15 cellular contexts compared by ENCODE assay signal in genomic region chr6:55974688-55975087, GRCh38.
DNase-seq lines count a peak whose midpoint lies in the region; TF ChIP-seq lines count a peak whose summit lies in the region.
"Had no signal": no experiment of that assay in that cellular context is flagged by ENCODE, and none has a peak within 500 bp of the region (broad histone marks: within the 10 kb centered on the region; RNA-seq: fewer than 3 reads in every experiment).

No MANE protein-coding gene starts in this region.

- H4K20me1 ChIP-seq in SK-N-SH (ENCODE audit: insufficient read depth) = no peaks in the 10 kb centered on the region
- H4K20me1 ChIP-seq in smooth muscle cell (ENCODE audit: low read depth) = no peaks in the 10 kb centered on the region
- H4K20me1 ChIP-seq: BLaER1 had no signal

- H3K9ac ChIP-seq in SK-N-SH (no peak overlapping the region), smooth muscle cell (ENCODE audit: low read depth) (no peak overlapping the region)
- H3K9ac ChIP-seq: BLaER1 had no signal

- TF ChIP-seq CTCF in BE2C (IDR thresholded peaks at IDR 0.05; ENCODE audit: low read depth, low read length) (no peak), SK-N-SH (IDR thresholded peaks at IDR 0.05) (no peak), smooth muscle cell (IDR thresholded peaks at IDR 0.05; ENCODE audit: borderline replicate concordance, insufficient read depth, poor library complexity, severe bottlenecking) (no peak)

- no peak overlapping the region for H2AFZ ChIP-seq in SK-N-SH (ENCODE audit: low read depth)
- peak overlapping the region; percentile 64 for H2AFZ ChIP-seq in smooth muscle cell (ENCODE audit: low read depth)
- H2AFZ ChIP-seq: GM23338 had no signal

- H3K27me3 ChIP-seq in BE2C (no peaks in the 10 kb centered on the region), SK-N-SH (ENCODE audit: insufficient read depth) (no peaks in the 10 kb centered on the region), smooth muscle cell (ENCODE audit: low read depth) (no peaks in the 10 kb centered on the region), MG63 (no peaks in the 10 kb centered on the region)
- H3K27me3 ChIP-seq: BLaER1 had no signal

- 4% methylated on average over 1 of the region's 1 CpG for WGBS in SK-N-SH (ENCODE audit: low lambda C conversion rate)
- 5% methylated on average over 1 of the region's 1 CpG for WGBS in smooth muscle cell (ENCODE audit: low lambda C conversion rate)

- TF ChIP-seq RAD21 in SK-N-SH (IDR thresholded peaks at IDR 0.05; ENCODE audit: low read length) = no peak

- H3K9me2 ChIP-seq in SK-N-SH = no peaks in the 10 kb centered on the region

- CTCF ChIA-PET in SK-N-SH (lab: Yijun Ruan, JAX) = no interaction called here

- H3K9me3 ChIP-seq in BE2C (no peaks in the 10 kb centered on the region), SK-N-SH (no peaks in the 10 kb centered on the region), smooth muscle cell (replicated peaks; ENCODE audit: low read depth) (no peaks in the 10 kb centered on the region), MG63 (no peaks in the 10 kb centered on the region)
- H3K9me3 ChIP-seq: A549, BLaER1, Caco-2 had no signal

- no peaks in the 10 kb centered on the region for H3F3A ChIP-seq in SK-N-SH (replicated peaks; ENCODE audit: insufficient read depth)
- H3F3A ChIP-seq in smooth muscle cell (ENCODE audit: low read depth) = no peaks in the 10 kb centered on the region

- H3K4me2 ChIP-seq in SK-N-SH (no peak overlapping the region), smooth muscle cell (no peak overlapping the region)
- H3K4me2 ChIP-seq: A549, BLaER1, GM23338 had no signal

- TF ChIP-seq EP300 in SK-N-SH (IDR thresholded peaks at IDR 0.05; ENCODE audit: borderline replicate concordance in 1 of 2, low read depth in 1 of 2, low read length in 1 of 2) = peak in 1 of 2 experiments; percentile 66; a peak in 1 of 4 replicates

- H3K4me3 ChIP-seq in BE2C (ENCODE audit: low read depth, low read length) (no peak overlapping the region), SK-N-SH (ENCODE audit: low read depth in 2 of 2, low read length in 1 of 2) (no peak overlapping the region), smooth muscle cell (no peak overlapping the region), MG63 (no peak overlapping the region)
- H3K4me3 ChIP-seq: A549, BLaER1, GM23338 had no signal

- DNase-seq in BE2C (peak; percentile 47), SK-N-SH (peak; percentile 24), dermis blood vessel endothelial cell (peak; percentile 10), smooth muscle cell (lab: John Stamatoyannopoulos, UW; ENCODE audit: unreplicated experiment) (no peak), NCI-H1417 (lab: John Stamatoyannopoulos, UW) (no peak), NCI-H82 treated with DMSO at 0.1 percent for 48 hours (lab: John Stamatoyannopoulos, UW; ENCODE audit: unreplicated experiment) (no peak), MG63 (no peak)
- DNase-seq: Caco-2; CD8-positive, alpha-beta memory T cell; DND-41; GF-D8; H7 had no signal

- no peaks in the 10 kb centered on the region for H3K79me2 ChIP-seq in SK-N-SH (ENCODE audit: insufficient read depth)
- H3K79me2 ChIP-seq in smooth muscle cell (ENCODE audit: low read depth) = no peaks in the 10 kb centered on the region

- POLR2A ChIA-PET in SK-N-SH (lab: Yijun Ruan, JAX) = no interaction called here

- H3K36me3 ChIP-seq in BE2C (no peaks in the 10 kb centered on the region), SK-N-SH (replicated peaks in 1 of 2; ENCODE audit: control insufficient read depth in 1 of 2, insufficient read depth in 2 of 2, low read length in 1 of 2) (no peaks in the 10 kb centered on the region), smooth muscle cell (ENCODE audit: low read depth) (no peaks in the 10 kb centered on the region), MG63 (no peaks in the 10 kb centered on the region)
- H3K36me3 ChIP-seq: BLaER1 had no signal

- H3K4me1 ChIP-seq in BE2C (peaks cover 17% of the 10 kb centered on the region), SK-N-SH (ENCODE audit: control insufficient read depth in 1 of 2, insufficient read depth in 2 of 2, low read depth in 1 of 2, low read length in 1 of 2) (peaks cover 0 to 6% of the 10 kb centered on the region in 2 experiments; a peak in 2 of 4 replicates), smooth muscle cell (ENCODE audit: low read depth) (peaks cover 3% of the 10 kb centered on the region)
- H3K4me1 ChIP-seq: A549, BLaER1, Caco-2 had no signal

- H3K27ac ChIP-seq in SK-N-SH (ENCODE audit: low read depth in 2 of 2, low read length in 1 of 2) (no peak overlapping the region), smooth muscle cell (ENCODE audit: low read depth) (no peak overlapping the region)
- H3K27ac ChIP-seq: A549, BLaER1 had no signal

TF ChIP-seq in SK-N-SH, 30 proteins besides CTCF, POLR2A, EP300 and RAD21:
- TF ChIP-seq GATA2 (CRISPR knock-in tag; IDR thresholded peaks at IDR 0.05) = peak; percentile 49; the same call in 1 of the 2 replicates
- TF ChIP-seq RCOR1 (IDR thresholded peaks at IDR 0.05; ENCODE audit: low read length) = peak; percentile 51; the same call in 1 of the 2 replicates
- no peak for TF ChIP-seq MXI1 (IDR thresholded peaks at IDR 0.05; ENCODE audit: low read depth, low read length)

Comparison
In these comparisons a context has a peak if more than half of its experiments do, and no peak if none do; other contexts are left out.
1. DNase-seq: peak in BE2C (single experiment), SK-N-SH (single experiment) and dermis blood vessel endothelial cell (single experiment); none in smooth muscle cell (single experiment), NCI-H1417 (0 of 3), NCI-H82 treated with DMSO at 0.1 percent for 48 hours (single experiment) and MG63 (single experiment).